ENCODE assay signal across 14 cellular contexts in genomic region chr15:37015476-37015875, GRCh38.
DNase-seq lines count a peak whose midpoint lies in the region; ATAC-seq and TF ChIP-seq lines count a peak whose summit lies in the region.
"Had no signal": no experiment of that assay in that cellular context is flagged by ENCODE, and none has a peak within 500 bp of the region (broad histone marks: within the 10 kb centered on the region; RNA-seq: fewer than 3 reads in every experiment).

No MANE protein-coding gene starts in this region.

- H3K4me1 ChIP-seq in hepatocyte (ENCODE audit: insufficient read depth) (peaks cover 32% of the 10 kb centered on the region), vagina (peaks cover 38% of the 10 kb centered on the region)

- H3K79me2 ChIP-seq in hepatocyte = peaks cover 14% of the 10 kb centered on the region

- H3K36me3 Mint-ChIP-seq in brain = peaks cover 46% of the 10 kb centered on the region
- H3K36me3 Mint-ChIP-seq in CD4-positive, alpha-beta T cell (ENCODE audit: low read depth) = no peaks in the 10 kb centered on the region
- H3K36me3 Mint-ChIP-seq: IgD-negative memory B cell had no signal

- H3K27me3 Mint-ChIP-seq in brain = no peaks in the 10 kb centered on the region
- H3K27me3 Mint-ChIP-seq in CD4-positive, alpha-beta T cell = no peaks in the 10 kb centered on the region

- no peak for TF ChIP-seq POLR2A in vagina (IDR thresholded peaks at IDR 0.05)

- no peaks in the 10 kb centered on the region for H4K20me1 ChIP-seq in hepatocyte (ENCODE audit: insufficient read depth, poor library complexity, severe bottlenecking)

- H3K4me3 ChIP-seq in hepatocyte (no peak overlapping the region), vagina (peak overlapping the region in 1 of 2 donors; percentile 9)
- H3K4me3 ChIP-seq: skin epidermis had no signal

- CTCF ChIA-PET in CD4-positive, alpha-beta T cell (lab: Charles Lee) = no interaction called here

- POLR2A ChIA-PET in CD4-positive, alpha-beta T cell (lab: Charles Lee) = no interaction called here

- H3K36me3 ChIP-seq in hepatocyte (replicated peaks; ENCODE audit: insufficient read depth, low read depth) = no peaks in the 10 kb centered on the region
- H3K36me3 ChIP-seq in vagina = no peaks in the 10 kb centered on the region

- H3K27me3 ChIP-seq in hepatocyte (no peaks in the 10 kb centered on the region), vagina (no peaks in the 10 kb centered on the region)
- H3K27me3 ChIP-seq in CD4-positive, alpha-beta T cell (ENCODE audit: control insufficient read depth, insufficient read depth, low read length) = no peaks in the 10 kb centered on the region

- no peak for TF ChIP-seq CTCF in brain (conservative IDR thresholded peaks at IDR 0.05)
- TF ChIP-seq CTCF in hepatocyte (IDR thresholded peaks at IDR 0.05; ENCODE audit: poor library complexity) = no peak
- no peak for TF ChIP-seq CTCF in vagina (IDR thresholded peaks at IDR 0.05)
- no peak for TF ChIP-seq CTCF in CD4-positive, alpha-beta T cell (IDR thresholded peaks at IDR 0.05)

- H3K27ac ChIP-seq in hepatocyte (peak overlapping the region; percentile 65), vagina (peak overlapping the region; percentile 11)
- no peak overlapping the region for H3K27ac ChIP-seq in CD4-positive, alpha-beta T cell (ENCODE audit: low read depth, low read length)
- H3K27ac ChIP-seq: 22Rv1, WERI-Rb-1 had no signal

- intact Hi-C loops in vagina (cut with DNase I) = no loop called here
- intact Hi-C loops in CD4-positive, alpha-beta T cell (cut with DNase I, micrococcal nuclease) = no loop called here

- peak overlapping the region; percentile 59 for H3K4me2 ChIP-seq in hepatocyte

- peaks cover 0 to 3% (median 0%) of the 10 kb centered on the region in 5 experiments for H3K9me3 Mint-ChIP-seq in brain
- H3K9me3 Mint-ChIP-seq in CD4-positive, alpha-beta T cell = no peaks in the 10 kb centered on the region
- H3K9me3 Mint-ChIP-seq: activated T-helper 1 cell treated with anti-CD3 and anti-CD28 coated beads, Interleukin-12 subunit alpha, Interleukin-12 subunit beta, Interleukin-2, Interleukin-4 antibody, amounts not matched to agents 30 ng/mL and 10 ng/mL and 1 ng/mL, durations not matched to agents 14 hours and 24 hours and 36 hours had no signal

- H3K9me3 ChIP-seq in hepatocyte (ENCODE audit: low read depth) = no peaks in the 10 kb centered on the region
- H3K9me3 ChIP-seq in vagina = no peaks in the 10 kb centered on the region
- no peaks in the 10 kb centered on the region for H3K9me3 ChIP-seq in CD4-positive, alpha-beta T cell (ENCODE audit: control insufficient read depth, low read length)

- no peak overlapping the region for H2AFZ ChIP-seq in hepatocyte

- no peak for ATAC-seq in CD4-positive, alpha-beta T cell (ENCODE audit: poor library complexity)
- no peak for ATAC-seq in HG02678 (IDR thresholded peaks at IDR 0.05; ENCODE audit: unreplicated experiment)

- DNase-seq in NCI-H446 treated with DMSO at 0.1 percent for 48 hours (lab: John Stamatoyannopoulos, UW) = peak; percentile 4
- DNase-seq in NCI-H446 (lab: John Stamatoyannopoulos, UW) = no peak
- no peak for DNase-seq in hepatocyte (ENCODE audit: low spot score)
- DNase-seq in vagina (ENCODE audit: extremely low spot score in 2 of 2) = no peak
- DNase-seq in CD4-positive, alpha-beta T cell = no peak
- no peak for DNase-seq in NCI-H2029 treated with DMSO at 0.1 percent for 48 hours (lab: John Stamatoyannopoulos, UW)
- DNase-seq: cerebellar nuclear complex, WERI-Rb-1 had no signal

- H3K9me2 ChIP-seq in hepatocyte (replicated peaks; ENCODE audit: insufficient read depth) = no peaks in the 10 kb centered on the region

- 52% methylated on average over 4 of the region's 4 CpGs for WGBS in hepatocyte (ENCODE audit: low lambda C conversion rate, missing lambda C conversion rate)

- H3K27ac Mint-ChIP-seq in brain = peak overlapping the region; percentile 67 to 97 (median 95)
- no peak overlapping the region for H3K27ac Mint-ChIP-seq in CD4-positive, alpha-beta T cell
- H3K27ac Mint-ChIP-seq: activated T-helper 1 cell treated with anti-CD3 and anti-CD28 coated beads, Interleukin-12 subunit alpha, Interleukin-12 subunit beta, Interleukin-2, Interleukin-4 antibody, amounts not matched to agents 30 ng/mL and 10 ng/mL and 1 ng/mL, durations not matched to agents 14 hours and 24 hours and 36 hours; IgD-negative memory B cell had no signal

- H3K4me3 Mint-ChIP-seq in brain = peak overlapping the region; percentile 65 to 84 (median 71)
- H3K4me3 Mint-ChIP-seq in CD4-positive, alpha-beta T cell = no peak overlapping the region
- H3K4me3 Mint-ChIP-seq: activated T-helper 1 cell treated with anti-CD3 and anti-CD28 coated beads, Interleukin-12 subunit alpha, Interleukin-12 subunit beta, Interleukin-2, Interleukin-4 antibody, amounts not matched to agents 30 ng/mL and 10 ng/mL and 1 ng/mL, durations not matched to agents 14 hours and 24 hours and 36 hours had no signal

- H3K4me1 Mint-ChIP-seq in brain = peaks cover 79% of the 10 kb centered on the region
- no peaks in the 10 kb centered on the region for H3K4me1 Mint-ChIP-seq in CD4-positive, alpha-beta T cell (ENCODE audit: low read depth)
